ENCODE assay signal across 8 cellular contexts in the genomic region with DNA sequence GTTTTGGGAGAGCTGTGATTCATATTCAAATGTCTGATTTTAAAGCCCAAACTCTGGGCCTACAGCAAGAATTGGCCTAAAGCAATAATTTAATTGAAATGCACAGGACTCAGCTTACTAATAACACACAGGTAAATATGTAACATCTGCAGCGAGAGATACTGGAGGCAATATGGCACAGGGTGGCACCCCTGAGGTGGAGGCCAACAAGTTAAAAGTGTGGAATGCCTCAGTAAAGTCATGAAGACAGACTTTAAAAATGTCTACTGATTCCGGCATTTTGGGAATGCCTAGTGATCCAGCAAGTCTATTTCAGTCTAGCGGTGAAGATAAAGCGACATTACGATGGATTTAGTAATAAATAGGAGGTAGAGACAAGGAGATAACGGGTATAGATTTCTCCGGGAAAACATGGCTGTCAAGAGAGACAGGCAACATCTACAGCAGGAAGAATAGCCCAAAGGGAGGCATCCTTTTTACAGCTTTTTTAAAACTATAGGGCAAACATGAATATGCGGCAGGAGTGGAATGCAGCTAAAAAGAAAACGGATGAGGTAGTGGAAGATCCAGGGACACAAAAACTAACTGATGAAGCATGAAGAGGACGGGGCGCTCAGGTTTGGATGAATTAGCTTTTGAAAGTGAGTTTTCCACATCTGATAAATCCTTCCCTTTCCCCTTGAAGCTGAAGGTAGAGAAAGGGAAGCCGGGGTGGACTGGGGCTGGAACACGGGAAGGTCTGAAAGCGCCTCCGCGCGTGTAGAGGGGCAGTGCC. TPM values are rescaled to one million over a fixed set of nuclear protein-coding genes. Genes with fewer than 3 reads are reported as not detected.
A peak's percentile ranks its signal among the peaks of the same experiment; 100 is the strongest.
DNase-seq lines count a peak whose midpoint lies in the region; ATAC-seq and TF ChIP-seq lines count a peak whose summit lies in the region.

No MANE protein-coding gene starts in this region.

- H2BK5ac ChIP-seq in IMR-90 (ENCODE audit: low read depth, low read length, poor library complexity, severe bottlenecking), result peak overlapping the region; percentile 78

- peaks cover 0 to 31% (median 11%) of the 10 kb centered on the region in 11 experiments; a peak in 15 of 22 replicates for H3K36me3 ChIP-seq in BLaER1 treated with 17β-estradiol and CSF1 and Interleukin-3, amounts not matched to agents 10 nM and 100 nM
- no peaks in the 10 kb centered on the region for H3K36me3 ChIP-seq in IMR-90 (ENCODE audit: control insufficient read depth, insufficient read depth, low read length)
- H3K36me3 ChIP-seq in colonic mucosa, result no peaks in the 10 kb centered on the region

- in situ Hi-C loops in IMR-90 (cut with MboI; ENCODE audit: low sequenced_read_pairs), result no loop called here

- no TSS peak for BruUV-seq in IMR-90 (replicated peaks; lab: Mats Ljungman, UMichigan)

- no peak for TF ChIP-seq POLR2A in IMR-90 (IDR thresholded peaks at IDR 0.05; ENCODE audit: low read depth, low read length)

- TF ChIP-seq CTCF in IMR-90 (conservative IDR thresholded peaks at IDR 0.05; ENCODE audit: low read depth, low read length) (no peak), colonic mucosa (IDR thresholded peaks at IDR 0.05) (no peak)

- H3K9me1 ChIP-seq in IMR-90 (ENCODE audit: insufficient read depth, low read length), result peaks cover 7% of the 10 kb centered on the region; the same call in 1 of the 2 replicates

- H3K9me3 ChIP-seq in BLaER1 treated with 17β-estradiol and CSF1 and Interleukin-3, amounts not matched to agents 10 nM and 100 nM (replicated peaks in 1 of 11), result peaks cover 6 to 16% (median 11%) of the 10 kb centered on the region in 11 experiments; a peak in 21 of 22 replicates
- no peaks in the 10 kb centered on the region for H3K9me3 ChIP-seq in IMR-90 (ENCODE audit: control insufficient read depth, insufficient read depth, low read length)
- H3K9me3 ChIP-seq in colonic mucosa, result no peaks in the 10 kb centered on the region

- H3K4me2 ChIP-seq in BLaER1 treated with 17β-estradiol and CSF1 and Interleukin-3, amounts not matched to agents 10 nM and 100 nM, result peak overlapping the region; percentile 79 to 98 (median 91)
- H3K4me2 ChIP-seq in IMR-90 (ENCODE audit: low read depth, low read length), result peak overlapping the region; percentile 82

- CTCF ChIA-PET in IMR-90 (lab: Yijun Ruan, JAX), result interaction anchor here (0.7 to 0.8 kb wide), 2 partner anchors 12 to 29 kb away, joined by 3 to 4 read pairs; no protein-coding TSS in a partner anchor

- peak overlapping the region; percentile 98 for H3K14ac ChIP-seq in IMR-90 (replicated peaks; ENCODE audit: low read depth, low read length)

- peaks cover 18 to 23% (median 20%) of the 10 kb centered on the region in 4 donors for H3K4me1 Mint-ChIP-seq in naive thymus-derived CD8-positive, alpha-beta T cell

- no peak for ATAC-seq in IMR-90 (ENCODE audit: low read depth)
- ATAC-seq in naive thymus-derived CD8-positive, alpha-beta T cell, result no peak
- no peak for ATAC-seq in HG03521 (IDR thresholded peaks at IDR 0.05; ENCODE audit: unreplicated experiment)
- ATAC-seq in HG02763 (IDR thresholded peaks at IDR 0.05; ENCODE audit: unreplicated experiment), result no peak
- no peak for ATAC-seq in HG02870 (IDR thresholded peaks at IDR 0.05; ENCODE audit: unreplicated experiment)

- no peaks in the 10 kb centered on the region for H3K36me3 Mint-ChIP-seq in naive thymus-derived CD8-positive, alpha-beta T cell

- H2AK9ac ChIP-seq in IMR-90 (replicated peaks; ENCODE audit: low read depth, low read length, poor library complexity), result peak overlapping the region; percentile 98

- peak overlapping the region; percentile 89 to 98 (median 92) for H3K9ac ChIP-seq in BLaER1 treated with 17β-estradiol and CSF1 and Interleukin-3, amounts not matched to agents 10 nM and 100 nM
- H3K9ac ChIP-seq in IMR-90 (ENCODE audit: low read depth, low read length) (peak overlapping the region; percentile 75), colonic mucosa (ENCODE audit: low read depth in 2 of 2, low read length in 2 of 2) (peak overlapping the region; percentile 79 to 81)

- H3K4me3 ChIP-seq in BLaER1 treated with 17β-estradiol and CSF1 and Interleukin-3, amounts not matched to agents 10 nM and 100 nM, result peak overlapping the region; percentile 69 to 96 (median 86)
- peak overlapping the region; percentile 77 for H3K4me3 ChIP-seq in IMR-90 (ENCODE audit: insufficient read depth, low read depth, low read length)
- peak overlapping the region; percentile 77 for H3K4me3 ChIP-seq in colonic mucosa

- DNase-seq in IMR-90 (peak; percentile 7), colonic mucosa (no peak), DMS79 treated with DMSO at 0.1 percent for 48 hours (lab: John Stamatoyannopoulos, UW) (no peak)
- DNase-seq in naive thymus-derived CD8-positive, alpha-beta T cell, result no peak

- TF ChIP-seq RAD21 in IMR-90 (IDR thresholded peaks at IDR 0.05; ENCODE audit: low read length), result no peak

- H3K56ac ChIP-seq in IMR-90 (ENCODE audit: extremely low read depth, insufficient read depth, low read length), result peak overlapping the region; percentile 70

- peaks cover 24 to 52% (median 36%) of the 10 kb centered on the region in 10 experiments for H3K4me1 ChIP-seq in BLaER1 treated with 17β-estradiol and CSF1 and Interleukin-3, amounts not matched to agents 10 nM and 100 nM
- peaks cover 5% of the 10 kb centered on the region; the same call in 1 of the 2 replicates for H3K4me1 ChIP-seq in IMR-90 (ENCODE audit: control insufficient read depth, insufficient read depth, low read length)
- H3K4me1 ChIP-seq in colonic mucosa, result no peaks in the 10 kb centered on the region

- dilution Hi-C loops in IMR-90 (cut with HindIII; ENCODE audit: low sequenced_read_pairs, unreplicated experiment), result no loop called here

- peaks cover 38 to 59% of the 10 kb centered on the region in 2 experiments for H3K79me1 ChIP-seq in IMR-90 (ENCODE audit: low read depth in 1 of 2, low read length in 2 of 2)

- peak overlapping the region; percentile 89 for H4K91ac ChIP-seq in IMR-90 (ENCODE audit: insufficient read depth, low read depth, low read length)

- H2BK20ac ChIP-seq in IMR-90 (ENCODE audit: low read depth, low read length), result no peak overlapping the region; the same call in 1 of the 2 replicates

- H3K27me3 Mint-ChIP-seq in naive thymus-derived CD8-positive, alpha-beta T cell, result no peaks in the 10 kb centered on the region

- peak overlapping the region; percentile 67 to 95 (median 78) for H3K27ac Mint-ChIP-seq in naive thymus-derived CD8-positive, alpha-beta T cell

- H3K4me3 Mint-ChIP-seq in naive thymus-derived CD8-positive, alpha-beta T cell, result peak overlapping the region; percentile 82 to 98 (median 95)

- H3K27ac ChIP-seq in BLaER1 treated with 17β-estradiol and CSF1 and Interleukin-3, amounts not matched to agents 10 nM and 100 nM, result peak overlapping the region; percentile 76 to 98 (median 94); a peak in 21 of 22 replicates
- H3K27ac ChIP-seq in IMR-90 (ENCODE audit: insufficient read depth, low read length) (peak overlapping the region; percentile 66), colonic mucosa (no peak overlapping the region)

- intact Hi-C loops in IMR-90 (cut with micrococcal nuclease) (loop anchor here (2.0 to 10.0 kb wide), 5 partner anchors 80 to 198 kb away; no protein-coding TSS in a partner anchor), colonic mucosa (cut with DNase I) (loop anchor here (5.0 kb wide), 2 partner anchors 70 to 85 kb away; no protein-coding TSS in a partner anchor)

- H4K5ac ChIP-seq in IMR-90 (ENCODE audit: low read depth, low read length), result no peak overlapping the region

- H4K8ac ChIP-seq in IMR-90 (ENCODE audit: low read depth in 2 of 2, low read length in 2 of 2), result peak overlapping the region; percentile 71 to 83; a peak in 3 of 4 replicates

- H3K9me3 Mint-ChIP-seq in naive thymus-derived CD8-positive, alpha-beta T cell, result peaks cover 0 to 2% (median 0%) of the 10 kb centered on the region in 9 donors

- POLR2A ChIA-PET in IMR-90 (lab: Charles Lee; ENCODE audit: unreplicated experiment), result no interaction called here
- POLR2A ChIA-PET in naive thymus-derived CD8-positive, alpha-beta T cell (lab: Charles Lee), result no interaction called here

- H4K20me1 ChIP-seq in BLaER1 treated with 17β-estradiol and CSF1 and Interleukin-3, amounts not matched to agents 10 nM and 100 nM, result peaks cover 0 to 14% (median 3%) of the 10 kb centered on the region in 11 experiments; a peak in 6 of 22 replicates
- H4K20me1 ChIP-seq in IMR-90 (ENCODE audit: insufficient read depth, low read length), result peaks cover 14% of the 10 kb centered on the region; the same call in 1 of the 2 replicates

- no peaks in the 10 kb centered on the region for H3K27me3 ChIP-seq in BLaER1 treated with 17β-estradiol and CSF1 and Interleukin-3, amounts not matched to agents 10 nM and 100 nM
- no peaks in the 10 kb centered on the region for H3K27me3 ChIP-seq in IMR-90 (ENCODE audit: control insufficient read depth, insufficient read depth, low read length)
- H3K27me3 ChIP-seq in colonic mucosa, result no peaks in the 10 kb centered on the region

- peak overlapping the region; percentile 98 for H3K23ac ChIP-seq in IMR-90 (ENCODE audit: low read depth, low read length)

- H2BK120ac ChIP-seq in IMR-90 (ENCODE audit: low read depth, low read length), result peak overlapping the region; percentile 37; the same call in 1 of the 2 replicates

- H3K18ac ChIP-seq in IMR-90 (ENCODE audit: low read depth, low read length), result no peak overlapping the region

- 27% methylated on average over 3 of the region's 17 CpGs; no CpG with 5 or more reads in 1 of the 2 experiments for WGBS in IMR-90 (ENCODE audit: extremely low coverage in 2 of 2, insufficient read length in 1 of 2), 2 experiments

- H2AFZ ChIP-seq in IMR-90 (replicated peaks; ENCODE audit: low read length, poor library complexity), result peak overlapping the region; percentile 99

- peak overlapping the region; percentile 15 for H2AK5ac ChIP-seq in IMR-90 (ENCODE audit: low read depth, low read length)

- H2BK15ac ChIP-seq in IMR-90 (ENCODE audit: low read depth, low read length), result no peak overlapping the region; the same call in 2 of the 3 replicates

- peak overlapping the region; percentile 88 for H3K4ac ChIP-seq in IMR-90 (ENCODE audit: low read depth, low read length)

TF ChIP-seq in IMR-90, 13 proteins besides CTCF, POLR2A, EP300 and RAD21 (continues in another document):
- TF ChIP-seq NFE2L2 (IDR thresholded peaks at IDR 0.05; ENCODE audit: low read depth, low read length), result no peak

RNA-seq across cellular contexts. Expression of gene NANP, which starts 1.2 kb away (rescaled TPM):
- total RNA-seq in IMR-90 (2012; rRNA removed) (7.2 and 10.0 TPM in 2 replicates), colonic mucosa (1 to 10 TPM; 3.1 to 3.3 TPM)
- 4.0 and 4.9 TPM in 2 replicates for polyA plus RNA-seq in IMR-90 (2012; rRNA removed)
- 1.0 and 1.7 TPM in 2 replicates for polyA plus RNA-seq in IMR-90 (2012; cell fraction: cytosol; rRNA removed)
- polyA plus RNA-seq in IMR-90 (2012; cell fraction: nucleus; rRNA removed; ENCODE audit: low replicate concordance), result 0.32 and 1.8 TPM in 2 replicates
- 1 to 10 TPM; 1.3 to 1.6 TPM for total RNA-seq in naive thymus-derived CD8-positive, alpha-beta T cell
- polyA plus RNA-seq in naive thymus-derived CD8-positive, alpha-beta T cell, result under 1 TPM; 0.41 to 0.97 (median 0.80) TPM

RNA-seq across cellular contexts. Expression of gene NINL, which starts 37.3 kb away (rescaled TPM):
- total RNA-seq in IMR-90 (2012; rRNA removed) (3.0 and 3.6 TPM in 2 replicates), colonic mucosa (1 to 10 TPM; 3.4 to 5.3 TPM)
- polyA plus RNA-seq in IMR-90 (2012; rRNA removed), result 10.4 and 11.2 TPM in 2 replicates
- 4.6 and 6.5 TPM in 2 replicates for polyA plus RNA-seq in IMR-90 (2012; cell fraction: cytosol; rRNA removed)
- 41.6 and 58.2 TPM in 2 replicates for polyA plus RNA-seq in IMR-90 (2012; cell fraction: nucleus; rRNA removed; ENCODE audit: low replicate concordance)
- 1 to 10 TPM; 4.2 to 6.8 TPM for total RNA-seq in naive thymus-derived CD8-positive, alpha-beta T cell
- polyA plus RNA-seq in naive thymus-derived CD8-positive, alpha-beta T cell, result under 1 TPM; 0.21 to 0.96 (median 0.48) TPM
